ENCODE assay signal across 9 cellular contexts in the genomic region with DNA sequence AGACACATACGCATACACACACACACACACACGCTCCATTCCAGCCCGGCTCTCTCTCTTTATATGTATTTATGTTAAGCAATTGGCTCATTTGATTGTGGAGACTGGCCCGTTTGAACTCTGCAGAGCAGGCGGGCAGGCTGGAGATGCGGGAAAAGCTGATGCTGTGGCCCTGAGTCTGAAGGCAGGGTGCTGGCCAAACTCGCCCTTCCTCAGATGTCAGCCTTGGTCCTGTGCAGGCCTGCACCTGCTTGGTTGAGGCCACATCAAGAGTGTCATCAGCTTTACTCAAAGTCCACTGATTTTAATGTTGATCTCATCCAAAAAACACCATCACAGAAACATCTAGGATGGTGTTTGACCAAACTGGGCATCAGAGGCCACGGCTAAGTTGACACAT.
"Had no signal": no experiment of that assay in that cellular context is flagged by ENCODE, and none has a peak within 500 bp of the region (broad histone marks: within the 10 kb centered on the region; RNA-seq: fewer than 3 reads in every experiment).

No MANE protein-coding gene starts in this region.

- H3K4me3 ChIP-seq: GM23248, HAP-1 had no signal

- H3K4me1 ChIP-seq: HAP-1 had no signal

- ATAC-seq: HCT116, HepG2 had no signal

- DNase-seq: GM23248, GOT3, H7, HFFc6, KBM-7 had no signal

- H3K36me3 ChIP-seq: HAP-1 had no signal

- H3K9me3 ChIP-seq: HAP-1 had no signal

- H2AFZ ChIP-seq: GM23248 had no signal

- H3K27ac ChIP-seq: GM23248, HL-60 had no signal
